ENCODE assay signal across 13 cellular contexts in genomic region chr2:18558458-18558857, GRCh38. TPM values are rescaled to one million over a fixed set of nuclear protein-coding genes. Genes with fewer than 3 reads are reported as not detected.
DNase-seq lines count a peak whose midpoint lies in the region; ATAC-seq, FAIRE-seq and TF ChIP-seq lines count a peak whose summit lies in the region.
"Had no signal": no experiment of that assay in that cellular context is flagged by ENCODE, and none has a peak within 500 bp of the region (broad histone marks: within the 10 kb centered on the region; RNA-seq: fewer than 3 reads in every experiment).

No MANE protein-coding gene starts in this region.

- H3K27me3 ChIP-seq in ACC112 (ENCODE audit: insufficient read depth, low read length) (no peaks in the 10 kb centered on the region), foreskin keratinocyte (no peaks in the 10 kb centered on the region)
- no peaks in the 10 kb centered on the region for H3K27me3 ChIP-seq in CD4-positive, alpha-beta T cell (ENCODE audit: control insufficient read depth, insufficient read depth, low read length)

- H3K9me3 ChIP-seq in CD4-positive, alpha-beta T cell (ENCODE audit: control insufficient read depth, low read length): peaks cover under 1% of the 10 kb centered on the region

- H3K36me3 Mint-ChIP-seq in CD4-positive, alpha-beta T cell (ENCODE audit: low read depth): peaks cover 60% of the 10 kb centered on the region
- peaks cover 37% of the 10 kb centered on the region for H3K36me3 Mint-ChIP-seq in activated naive CD8-positive, alpha-beta T cell treated with anti-CD3 and anti-CD28 coated beads, Interleukin-2, amount 50 U/mL, for 24 hours (ENCODE audit: low read depth)
- H3K36me3 Mint-ChIP-seq in mesothelial cell of epicardium: peaks cover 20% of the 10 kb centered on the region
- peaks cover 21% of the 10 kb centered on the region for H3K36me3 Mint-ChIP-seq in stimulated activated memory B cell treated with anti-CD40 and anti-IgM and Interleukin-4, amounts not matched to agents 10 μg/mL and 1 μg/mL and 100 μg/mL, for 72 hours

- no peak for TF ChIP-seq CTCF in CD4-positive, alpha-beta T cell (IDR thresholded peaks at IDR 0.05)
- TF ChIP-seq CTCF in mesothelial cell of epicardium (IDR thresholded peaks at IDR 0.05; ENCODE audit: unreplicated experiment) (no peak), foreskin keratinocyte (conservative IDR thresholded peaks at IDR 0.05) (no peak)

- intact Hi-C loops in CD4-positive, alpha-beta T cell (cut with DNase I, micrococcal nuclease): loop anchor here in 1 of 2 experiments (10.0 kb wide), 1 partner anchor 1796 kb away; the partner anchor contains the start of gene PUM2
- intact Hi-C loops in sciatic nerve (cut with DNase I): no loop called here

- peak overlapping the region; percentile 85 for H3K4me3 ChIP-seq in ACC112 (ENCODE audit: low read depth, low read length)

- no peak for FAIRE-seq in frontal cortex (lab: Jason Lieb, UNC)

- peaks cover 66% of the 10 kb centered on the region for H3K4me1 Mint-ChIP-seq in CD4-positive, alpha-beta T cell (ENCODE audit: low read depth)
- H3K4me1 Mint-ChIP-seq in activated naive CD8-positive, alpha-beta T cell treated with anti-CD3 and anti-CD28 coated beads, Interleukin-2, amount 50 U/mL, for 24 hours: peaks cover 47% of the 10 kb centered on the region
- peaks cover 45% of the 10 kb centered on the region for H3K4me1 Mint-ChIP-seq in mesothelial cell of epicardium
- peaks cover 45% of the 10 kb centered on the region for H3K4me1 Mint-ChIP-seq in stimulated activated memory B cell treated with anti-CD40 and anti-IgM and Interleukin-4, amounts not matched to agents 10 μg/mL and 1 μg/mL and 100 μg/mL, for 72 hours

- H3K27ac ChIP-seq in ACC112 (ENCODE audit: low read depth, low read length) (no peak overlapping the region), foreskin keratinocyte (no peak overlapping the region)
- H3K27ac ChIP-seq in CD4-positive, alpha-beta T cell (ENCODE audit: low read depth, low read length): no peak overlapping the region

- peak overlapping the region; percentile 93 for H3K27ac Mint-ChIP-seq in CD4-positive, alpha-beta T cell
- H3K27ac Mint-ChIP-seq in activated naive CD8-positive, alpha-beta T cell treated with anti-CD3 and anti-CD28 coated beads, Interleukin-2, amount 50 U/mL, for 24 hours: peak overlapping the region; percentile 93
- H3K27ac Mint-ChIP-seq in mesothelial cell of epicardium: peak overlapping the region; percentile 95
- H3K27ac Mint-ChIP-seq in stimulated activated memory B cell treated with anti-CD40 and anti-IgM and Interleukin-4, amounts not matched to agents 10 μg/mL and 1 μg/mL and 100 μg/mL, for 72 hours: no peak overlapping the region

- H3K27me3 Mint-ChIP-seq in CD4-positive, alpha-beta T cell: no peaks in the 10 kb centered on the region
- H3K27me3 Mint-ChIP-seq in activated naive CD8-positive, alpha-beta T cell treated with anti-CD3 and anti-CD28 coated beads, Interleukin-2, amount 50 U/mL, for 24 hours: no peaks in the 10 kb centered on the region
- no peaks in the 10 kb centered on the region for H3K27me3 Mint-ChIP-seq in mesothelial cell of epicardium (ENCODE audit: low read depth)
- H3K27me3 Mint-ChIP-seq in stimulated activated memory B cell treated with anti-CD40 and anti-IgM and Interleukin-4, amounts not matched to agents 10 μg/mL and 1 μg/mL and 100 μg/mL, for 72 hours: no peaks in the 10 kb centered on the region

- peaks cover 34% of the 10 kb centered on the region for H3K4me1 ChIP-seq in ACC112 (ENCODE audit: control insufficient read depth, insufficient read depth, low read length, unreplicated experiment)
- H3K4me1 ChIP-seq in foreskin keratinocyte: peaks cover 13% of the 10 kb centered on the region

- H3K79me2 ChIP-seq in ACC112 (ENCODE audit: control insufficient read depth, insufficient read depth, low read length, unreplicated experiment): peaks cover 44% of the 10 kb centered on the region

- H3K36me3 ChIP-seq in ACC112 (ENCODE audit: insufficient read depth, low read length): peaks cover 28% of the 10 kb centered on the region

- no peaks in the 10 kb centered on the region for H3K9me3 Mint-ChIP-seq in CD4-positive, alpha-beta T cell
- H3K9me3 Mint-ChIP-seq in activated naive CD8-positive, alpha-beta T cell treated with anti-CD3 and anti-CD28 coated beads, Interleukin-2, amount 50 U/mL, for 24 hours: no peaks in the 10 kb centered on the region
- no peaks in the 10 kb centered on the region for H3K9me3 Mint-ChIP-seq in mesothelial cell of epicardium
- no peaks in the 10 kb centered on the region for H3K9me3 Mint-ChIP-seq in stimulated activated memory B cell treated with anti-CD40 and anti-IgM and Interleukin-4, amounts not matched to agents 10 μg/mL and 1 μg/mL and 100 μg/mL, for 72 hours

- CTCF ChIA-PET in CD4-positive, alpha-beta T cell (lab: Charles Lee): no interaction called here

- no peak overlapping the region for H2AFZ ChIP-seq in ACC112 (ENCODE audit: low read length, unreplicated experiment)

- ATAC-seq in CD4-positive, alpha-beta T cell (ENCODE audit: poor library complexity): no peak
- no peak for ATAC-seq in activated naive CD8-positive, alpha-beta T cell treated with anti-CD3 and anti-CD28 coated beads, Interleukin-2, amount 50 U/mL, for 24 hours
- no peak for ATAC-seq in stimulated activated memory B cell treated with anti-CD40 and anti-IgM and Interleukin-4, amounts not matched to agents 10 μg/mL and 1 μg/mL and 100 μg/mL, for 72 hours
- ATAC-seq in sciatic nerve: no peak
- no peak for ATAC-seq in foreskin keratinocyte
- ATAC-seq: Panc1 had no signal

- POLR2A ChIA-PET in CD4-positive, alpha-beta T cell (lab: Charles Lee): interaction anchor here (2.7 to 2.9 kb wide), 2 partner anchors 12 to 1341 kb away, joined by 15 to 37 read pairs; partner anchors contain the start of gene TTC32

- H3K4me3 Mint-ChIP-seq in CD4-positive, alpha-beta T cell: peak overlapping the region; percentile 97
- H3K4me3 Mint-ChIP-seq in activated naive CD8-positive, alpha-beta T cell treated with anti-CD3 and anti-CD28 coated beads, Interleukin-2, amount 50 U/mL, for 24 hours: no peak overlapping the region
- H3K4me3 Mint-ChIP-seq in mesothelial cell of epicardium: peak overlapping the region; percentile 94
- H3K4me3 Mint-ChIP-seq in stimulated activated memory B cell treated with anti-CD40 and anti-IgM and Interleukin-4, amounts not matched to agents 10 μg/mL and 1 μg/mL and 100 μg/mL, for 72 hours: no peak overlapping the region

- no peak for DNase-seq in CD4-positive, alpha-beta T cell
- no peak for DNase-seq in activated naive CD8-positive, alpha-beta T cell treated with anti-CD3 and anti-CD28 coated beads, Interleukin-2, amount 50 U/mL, for 24 hours
- DNase-seq in mesothelial cell of epicardium (ENCODE audit: low spot score in 2 of 2, unreplicated experiment in 2 of 2): no peak
- DNase-seq in sciatic nerve (ENCODE audit: low spot score): no peak
- no peak for DNase-seq in frontal cortex (ENCODE audit: low spot score in 2 of 2)
- DNase-seq in foreskin keratinocyte: no peak
- DNase-seq: hippocampal formation, mesendoderm, T1000 had no signal

RNA-seq across cellular contexts. Expression of gene RDH14, which starts 2.0 kb away (rescaled TPM):
- 10 to 100 TPM; 11.4 to 12.7 TPM for total RNA-seq in CD4-positive, alpha-beta T cell
- total RNA-seq in mesothelial cell of epicardium (20.5 to 25.1 TPM (median 22.3 TPM) in 3 replicates), sciatic nerve (19.8 TPM), frontal cortex (25.7 TPM), foreskin keratinocyte (29.1 and 32.8 TPM in 2 replicates)
- polyA plus RNA-seq in foreskin keratinocyte: 21.2 and 26.3 TPM in 2 replicates

RNA-seq across cellular contexts. Expression of gene NT5C1B, which starts 30.9 kb away (rescaled TPM):
- total RNA-seq in CD4-positive, alpha-beta T cell: not detected
- 0.29 TPM in 1 of 3 replicates, not detected in the others for total RNA-seq in mesothelial cell of epicardium
- total RNA-seq in sciatic nerve: not detected
- not detected for total RNA-seq in frontal cortex
- not detected in 2 replicates for total RNA-seq in foreskin keratinocyte
- not detected in 2 replicates for polyA plus RNA-seq in foreskin keratinocyte
- polyA plus RNA-seq: thymus had no signal

Comparison
In these comparisons a context has a peak if more than half of its experiments do, and no peak if none do; other contexts are left out.
1. H3K4me3 Mint-ChIP-seq: peak in CD4-positive, alpha-beta T cell (single experiment) and mesothelial cell of epicardium (single experiment); none in activated naive CD8-positive, alpha-beta T cell treated with anti-CD3 and anti-CD28 coated beads, Interleukin-2, amount 50 U/mL, for 24 hours (single experiment) and stimulated activated memory B cell treated with anti-CD40 and anti-IgM and Interleukin-4, amounts not matched to agents 10 μg/mL and 1 μg/mL and 100 μg/mL, for 72 hours (single experiment).